ENCODE assay signal across 25 cellular contexts in genomic region chr9:77959803-77960202, GRCh38.
A peak's percentile ranks its signal among the peaks of the same experiment; 100 is the strongest.
DNase-seq lines count a peak whose midpoint lies in the region; ATAC-seq and TF ChIP-seq lines count a peak whose summit lies in the region.
"Had no signal": no experiment of that assay in that cellular context is flagged by ENCODE, and none has a peak within 500 bp of the region (broad histone marks: within the 10 kb centered on the region; RNA-seq: fewer than 3 reads in every experiment).

No MANE protein-coding gene starts in this region.

- no peak overlapping the region for H3K4me3 Mint-ChIP-seq in chondrocyte (ENCODE audit: unreplicated experiment)
- H3K4me3 Mint-ChIP-seq in osteocyte (ENCODE audit: unreplicated experiment) = peak overlapping the region; percentile 59
- H3K4me3 Mint-ChIP-seq: CD4-positive, alpha-beta memory T cell had no signal

- H3K9me3 Mint-ChIP-seq in chondrocyte (ENCODE audit: low read depth) = no peaks in the 10 kb centered on the region
- H3K9me3 Mint-ChIP-seq in osteocyte (ENCODE audit: unreplicated experiment) = no peaks in the 10 kb centered on the region
- H3K9me3 Mint-ChIP-seq: CD4-positive, alpha-beta memory T cell had no signal

- DNase-seq in DND-41 (no peak), chondrocyte (ENCODE audit: low spot score) (no peak), osteocyte (ENCODE audit: extremely low spot score, unreplicated experiment) (no peak), activated gamma-delta T cell (lab: John Stamatoyannopoulos, UW) (no peak), NCI-H187 treated with DMSO at 0.1 percent for 48 hours (lab: John Stamatoyannopoulos, UW) (no peak)
- DNase-seq: AML-193; CD4-positive, alpha-beta memory T cell; COR-L47; DMS53; GOT3; HCEC 1CT; Kasumi-1; NCI-H1092 treated with DMSO at 0.1 percent for 48 hours; NCI-H1436 treated with DMSO at 0.1 percent for 48 hours; NCI-H1930; NCI-H2107; NCI-H446; NCI-H524 treated with DMSO at 0.1 percent for 48 hours; NK-92 treated with Interleukin-12 subunit alpha and Interleukin-12 subunit beta, amount 100 ng/mL, for 24 hours; PC-3; SJCRH30 had no signal

- no peak for ATAC-seq in DND-41 (ENCODE audit: insufficient read depth, low read depth)
- ATAC-seq in GM19328 (IDR thresholded peaks at IDR 0.05; ENCODE audit: unreplicated experiment) = no peak
- ATAC-seq: PC-3 had no signal

- H2AFZ ChIP-seq in DND-41 (ENCODE audit: low read depth, low read length) = no peak overlapping the region

- TF ChIP-seq CTCF in DND-41 (IDR thresholded peaks at IDR 0.05; ENCODE audit: borderline replicate concordance, extremely low read depth, low read length, poor library complexity, severe bottlenecking) (no peak), chondrocyte (IDR thresholded peaks at IDR 0.05) (no peak), osteocyte (IDR thresholded peaks at IDR 0.05) (no peak)

- no peaks in the 10 kb centered on the region for H3K27me3 ChIP-seq in DND-41 (ENCODE audit: insufficient read depth, low read length, poor library complexity)
- H3K27me3 ChIP-seq: BLaER1 treated with 17β-estradiol and CSF1 and Interleukin-3, amounts not matched to agents 10 nM and 100 nM; SJCRH30 had no signal

- H3K4me1 Mint-ChIP-seq in chondrocyte (ENCODE audit: low read depth) (peaks cover 72% of the 10 kb centered on the region), osteocyte (ENCODE audit: unreplicated experiment) (peaks cover 59% of the 10 kb centered on the region)

- no peaks in the 10 kb centered on the region for H3K27me3 Mint-ChIP-seq in chondrocyte (ENCODE audit: low read depth)
- no peaks in the 10 kb centered on the region for H3K27me3 Mint-ChIP-seq in osteocyte (ENCODE audit: unreplicated experiment)
- H3K27me3 Mint-ChIP-seq: CD4-positive, alpha-beta memory T cell had no signal

- peaks cover 43% of the 10 kb centered on the region for H3K4me1 ChIP-seq in DND-41 (ENCODE audit: insufficient read depth, low read length)

- H3K36me3 Mint-ChIP-seq in chondrocyte (ENCODE audit: low read depth) = no peaks in the 10 kb centered on the region
- no peaks in the 10 kb centered on the region for H3K36me3 Mint-ChIP-seq in osteocyte (ENCODE audit: unreplicated experiment)

- no peak overlapping the region for H3K4me3 ChIP-seq in DND-41 (ENCODE audit: low read depth in 1 of 2, low read length in 2 of 2)
- H3K4me3 ChIP-seq: BLaER1 treated with 17β-estradiol and CSF1 and Interleukin-3, amounts not matched to agents 10 nM and 100 nM; GM12878; SJCRH30 had no signal

- 0 out of 2 replicates have a peak overlapping the region, but pooled peaks have one; percentile 35 for H3K27ac ChIP-seq in DND-41 (ENCODE audit: low read length)
- H3K27ac ChIP-seq in KOPT-K1 (ENCODE audit: low read depth, low read length, poor library complexity, severe bottlenecking) = peak overlapping the region; percentile 60
- H3K27ac ChIP-seq: BLaER1 treated with 17β-estradiol and CSF1 and Interleukin-3, amounts not matched to agents 10 nM and 100 nM; SJCRH30 had no signal

- H3K27ac Mint-ChIP-seq in chondrocyte (ENCODE audit: unreplicated experiment) = peak overlapping the region; percentile 86
- peak overlapping the region; percentile 88 for H3K27ac Mint-ChIP-seq in osteocyte (ENCODE audit: unreplicated experiment)

- H3K9me3 ChIP-seq in DND-41 (ENCODE audit: insufficient read depth, low read length, severe bottlenecking) (no peaks in the 10 kb centered on the region), KOPT-K1 (ENCODE audit: insufficient read depth, low read length, poor library complexity, severe bottlenecking) (no peaks in the 10 kb centered on the region)
- H3K9me3 ChIP-seq: SJCRH30 had no signal

- H4K20me1 ChIP-seq in DND-41 (ENCODE audit: insufficient read depth, low read length) = peaks cover 36% of the 10 kb centered on the region; the same call in 1 of the 2 replicates

- H3K79me2 ChIP-seq in DND-41 (ENCODE audit: insufficient read depth, low read length) = peaks cover 100% of the 10 kb centered on the region

- no peak overlapping the region for H3K4me2 ChIP-seq in DND-41 (ENCODE audit: insufficient read depth, low read length)
- H3K4me2 ChIP-seq: BLaER1 treated with 17β-estradiol and CSF1 and Interleukin-3, amounts not matched to agents 10 nM and 100 nM had no signal

- H3K9ac ChIP-seq in DND-41 (ENCODE audit: low read depth, low read length) = no peak overlapping the region
- H3K9ac ChIP-seq: BLaER1 treated with 17β-estradiol and CSF1 and Interleukin-3, amounts not matched to agents 10 nM and 100 nM had no signal

- H3K36me3 ChIP-seq in DND-41 (ENCODE audit: insufficient read depth, low read length) = no peaks in the 10 kb centered on the region
- H3K36me3 ChIP-seq in KOPT-K1 (ENCODE audit: insufficient read depth, low read length) = no peaks in the 10 kb centered on the region
- H3K36me3 ChIP-seq: SJCRH30 had no signal
